Comparison of ENCODE assay signal across 21 cellular contexts in the genomic region with DNA sequence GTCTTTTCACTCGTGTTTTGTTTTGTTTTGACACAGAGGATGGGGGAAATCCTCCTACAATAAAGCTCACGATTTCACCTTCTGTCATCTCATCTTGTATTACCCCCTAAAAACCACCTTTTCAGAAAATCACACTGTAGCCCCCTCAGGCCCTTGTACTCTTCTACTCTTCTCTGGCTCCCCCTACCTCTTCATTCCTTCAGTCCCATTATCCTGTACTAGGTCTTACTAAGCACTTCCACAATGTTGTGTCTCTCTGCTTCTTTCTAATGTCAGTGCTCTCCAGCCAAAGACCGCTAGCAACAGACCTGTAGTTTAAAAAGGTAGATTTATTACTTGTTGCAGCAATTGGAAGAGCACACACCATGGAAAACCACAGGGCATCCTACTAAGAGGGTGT. TPM values are rescaled to one million over a fixed set of nuclear protein-coding genes. Genes with fewer than 3 reads are reported as not detected.
DNase-seq lines count a peak whose midpoint lies in the region; ATAC-seq and TF ChIP-seq lines count a peak whose summit lies in the region.
"Had no signal": no experiment of that assay in that cellular context is flagged by ENCODE, and none has a peak within 500 bp of the region (broad histone marks: within the 10 kb centered on the region; RNA-seq: fewer than 3 reads in every experiment).

No MANE protein-coding gene starts in this region.

- H3K9me2 ChIP-seq in GM23338 (ENCODE audit: insufficient read depth) (no peaks in the 10 kb centered on the region), hepatocyte (replicated peaks; ENCODE audit: insufficient read depth) (no peaks in the 10 kb centered on the region)

- H3K79me2 ChIP-seq in GM23338 (replicated peaks; ENCODE audit: insufficient read depth) (no peaks in the 10 kb centered on the region), hepatocyte (no peaks in the 10 kb centered on the region)

- BruUV-seq in Panc1 (replicated peaks; lab: Mats Ljungman, UMichigan), result no TSS peak

- H3K4me3 ChIP-seq in GM23338, result no peak overlapping the region
- no peak overlapping the region for H3K4me3 ChIP-seq in Panc1 (ENCODE audit: low read depth in 2 of 2, low read length in 2 of 2)
- no peak overlapping the region for H3K4me3 ChIP-seq in hepatocyte
- H3K4me3 ChIP-seq: K562, MG63 had no signal

- H3K27ac Mint-ChIP-seq in GM23338, result no peak overlapping the region
- no peak overlapping the region for H3K27ac Mint-ChIP-seq in type B pancreatic cell

- H3K36me3 ChIP-seq in GM23338 (ENCODE audit: insufficient read depth), result no peaks in the 10 kb centered on the region
- no peaks in the 10 kb centered on the region for H3K36me3 ChIP-seq in Panc1 (ENCODE audit: control insufficient read depth, insufficient read depth, low read length)
- H3K36me3 ChIP-seq in hepatocyte (replicated peaks; ENCODE audit: insufficient read depth, low read depth), result no peaks in the 10 kb centered on the region
- H3K36me3 ChIP-seq: BE2C, MG63 had no signal

- CTCF ChIA-PET in Panc1 (lab: Charles Lee), result no interaction called here

- 51% methylated on average over 3 of the region's 3 CpGs for WGBS in hepatocyte (ENCODE audit: low lambda C conversion rate, missing lambda C conversion rate)

- H3K4me3 Mint-ChIP-seq in GM23338 (no peak overlapping the region), type B pancreatic cell (peak overlapping the region; percentile 53)

- no peaks in the 10 kb centered on the region for H3K9me3 Mint-ChIP-seq in GM23338
- H3K9me3 Mint-ChIP-seq in type B pancreatic cell, result no peaks in the 10 kb centered on the region

- no peaks in the 10 kb centered on the region for H3K9me3 ChIP-seq in Panc1 (ENCODE audit: control insufficient read depth, insufficient read depth, low read depth, low read length)
- no peaks in the 10 kb centered on the region for H3K9me3 ChIP-seq in hepatocyte (ENCODE audit: low read depth)
- H3K9me3 ChIP-seq: BE2C, MG63 had no signal

- H3K27ac ChIP-seq in GM23338 (ENCODE audit: low read depth) (no peak overlapping the region), Panc1 (ENCODE audit: low read length) (no peak overlapping the region), hepatocyte (no peak overlapping the region)

- no peaks in the 10 kb centered on the region for H3F3A ChIP-seq in GM23338 (replicated peaks; ENCODE audit: low read depth)

- peak; percentile 23 for DNase-seq in GM23338 (ENCODE audit: low spot score)
- no peak for DNase-seq in Panc1 (ENCODE audit: low read depth, low spot score)
- no peak for DNase-seq in hepatocyte (ENCODE audit: low spot score)
- DNase-seq in type B pancreatic cell (ENCODE audit: extremely low spot score, unreplicated experiment), result no peak
- no peak for DNase-seq in COLO829 (ENCODE audit: low spot score)
- DNase-seq: BE2C, DMS53, Kasumi-1, MG63, NCI-H1694, NCI-H2029 treated with DMSO at 0.1 percent for 48 hours, NCI-H226, NCI-H510A, NCI-H69, SHP77 treated with DMSO at 0.1 percent for 48 hours, T-helper 1 cell had no signal

- no peaks in the 10 kb centered on the region for H3K27me3 ChIP-seq in GM23338 (ENCODE audit: insufficient read depth)
- H3K27me3 ChIP-seq in Panc1 (ENCODE audit: control insufficient read depth, insufficient read depth, low read length), result no peaks in the 10 kb centered on the region
- no peaks in the 10 kb centered on the region for H3K27me3 ChIP-seq in hepatocyte
- H3K27me3 ChIP-seq: BE2C, MG63 had no signal

- H3K27me3 Mint-ChIP-seq in GM23338 (ENCODE audit: insufficient read depth, low read depth, poor library complexity) (peaks cover 1% of the 10 kb centered on the region), type B pancreatic cell (no peaks in the 10 kb centered on the region)

- ATAC-seq in GM23338 (peak; percentile 67), Panc1 (no peak), GM18505 (IDR thresholded peaks at IDR 0.05; ENCODE audit: unreplicated experiment) (no peak), HG03097 (IDR thresholded peaks at IDR 0.05; ENCODE audit: low FRiP score, unreplicated experiment) (no peak)
- ATAC-seq: K562 had no signal

- peak; percentile 22 to 38; a peak in 3 of 4 replicates for TF ChIP-seq CTCF in GM23338 (conservative IDR thresholded peaks at IDR 0.05; ENCODE audit: low read depth in 2 of 2)
- TF ChIP-seq CTCF in Panc1 (IDR thresholded peaks at IDR 0.05), result peak; percentile 9; the same call in 1 of the 2 replicates
- TF ChIP-seq CTCF in hepatocyte (IDR thresholded peaks at IDR 0.05; ENCODE audit: poor library complexity), result no peak
- TF ChIP-seq CTCF in type B pancreatic cell (conservative IDR thresholded peaks at IDR 0.05), result no peak

- H3K4me1 Mint-ChIP-seq in GM23338, result peaks cover 2% of the 10 kb centered on the region; the same call in 1 of the 3 replicates
- H3K4me1 Mint-ChIP-seq in type B pancreatic cell (ENCODE audit: unreplicated experiment), result no peaks in the 10 kb centered on the region

- H3K4me2 ChIP-seq in GM23338 (no peak overlapping the region), hepatocyte (peak overlapping the region; percentile 60)

- POLR2A ChIA-PET in Panc1 (lab: Charles Lee), result no interaction called here

- no peaks in the 10 kb centered on the region for H3K4me1 ChIP-seq in GM23338 (ENCODE audit: insufficient read depth)
- H3K4me1 ChIP-seq in Panc1 (ENCODE audit: control insufficient read depth, insufficient read depth, low read length), result no peaks in the 10 kb centered on the region
- H3K4me1 ChIP-seq in hepatocyte (ENCODE audit: insufficient read depth), result no peaks in the 10 kb centered on the region
- H3K4me1 ChIP-seq: BE2C had no signal

- H2AFZ ChIP-seq in GM23338, result peak overlapping the region; percentile 66; the same call in 1 of the 2 replicates
- H2AFZ ChIP-seq in hepatocyte, result no peak overlapping the region

- intact Hi-C loops in Panc1 (cut with micrococcal nuclease; ENCODE audit: unreplicated experiment), result no loop called here

- no peaks in the 10 kb centered on the region for H4K20me1 ChIP-seq in GM23338 (replicated peaks; ENCODE audit: insufficient read depth)
- no peaks in the 10 kb centered on the region for H4K20me1 ChIP-seq in hepatocyte (ENCODE audit: insufficient read depth, poor library complexity, severe bottlenecking)

- H3K36me3 Mint-ChIP-seq in GM23338 (ENCODE audit: low read depth) (no peaks in the 10 kb centered on the region), type B pancreatic cell (no peaks in the 10 kb centered on the region)

- no peak for TF ChIP-seq POLR2A in GM18505 (IDR thresholded peaks at IDR 0.05; ENCODE audit: borderline replicate concordance, extremely low read depth, insufficient read depth, insufficient read length)

- in situ Hi-C loops in Panc1 (cut with HindIII; ENCODE audit: low pct_unique_long_range_greater_than_20kb, low sequenced_read_pairs), result no loop called here

TF ChIP-seq in GM23338, 12 proteins besides CTCF, POLR2A, EP300 and RAD21:
- TF ChIP-seq POLR2AphosphoS5 (IDR thresholded peaks at IDR 0.05; ENCODE audit: low read depth) (no peak), STAT1 (IDR thresholded peaks at IDR 0.05; ENCODE audit: unreplicated experiment) (no peak), CREB1 (CRISPR knock-in tag; IDR thresholded peaks at IDR 0.05; ENCODE audit: low read depth) (no peak), NANOG (IDR thresholded peaks at IDR 0.05; ENCODE audit: borderline replicate concordance) (no peak)

RNA-seq across cellular contexts. Expression of a gene that starts 30.0 kb away (rescaled TPM):
- 2.2 and 3.2 TPM in 2 replicates for total RNA-seq in GM23338 (2014; rRNA removed; shearing (Covaris generic))
- 1.2 TPM in 2 replicates for polyA plus RNA-seq in GM23338 (2016; fragmentation: Nextera tagmentation; extraction: Ambion mirVana)
- total RNA-seq in Panc1 (2021; ENCODE audit: unreplicated experiment), result 5.0 TPM
- 4.3 TPM for polyA plus RNA-seq in Panc1 (2012; ENCODE audit: insufficient read length)
- total RNA-seq in hepatocyte, result 95.0 and 101 TPM in 2 replicates
- 39.2 and 58.0 TPM in 2 replicates for polyA plus RNA-seq in hepatocyte
- total RNA-seq in type B pancreatic cell (ENCODE audit: low replicate concordance), result 14.8 and 29.4 TPM in 2 replicates
- total RNA-seq: G401, H4 had no signal
- polyA plus RNA-seq: K562 had no signal

Comparison
In these comparisons a context has a peak if more than half of its experiments do, and no peak if none do; other contexts are left out.
1. CTCF ChIP-seq: peak in GM23338 (2 of 2) and Panc1 (single experiment); none in hepatocyte (single experiment) and type B pancreatic cell (single experiment).